8 cellular contexts compared by ENCODE assay signal in the genomic region with DNA sequence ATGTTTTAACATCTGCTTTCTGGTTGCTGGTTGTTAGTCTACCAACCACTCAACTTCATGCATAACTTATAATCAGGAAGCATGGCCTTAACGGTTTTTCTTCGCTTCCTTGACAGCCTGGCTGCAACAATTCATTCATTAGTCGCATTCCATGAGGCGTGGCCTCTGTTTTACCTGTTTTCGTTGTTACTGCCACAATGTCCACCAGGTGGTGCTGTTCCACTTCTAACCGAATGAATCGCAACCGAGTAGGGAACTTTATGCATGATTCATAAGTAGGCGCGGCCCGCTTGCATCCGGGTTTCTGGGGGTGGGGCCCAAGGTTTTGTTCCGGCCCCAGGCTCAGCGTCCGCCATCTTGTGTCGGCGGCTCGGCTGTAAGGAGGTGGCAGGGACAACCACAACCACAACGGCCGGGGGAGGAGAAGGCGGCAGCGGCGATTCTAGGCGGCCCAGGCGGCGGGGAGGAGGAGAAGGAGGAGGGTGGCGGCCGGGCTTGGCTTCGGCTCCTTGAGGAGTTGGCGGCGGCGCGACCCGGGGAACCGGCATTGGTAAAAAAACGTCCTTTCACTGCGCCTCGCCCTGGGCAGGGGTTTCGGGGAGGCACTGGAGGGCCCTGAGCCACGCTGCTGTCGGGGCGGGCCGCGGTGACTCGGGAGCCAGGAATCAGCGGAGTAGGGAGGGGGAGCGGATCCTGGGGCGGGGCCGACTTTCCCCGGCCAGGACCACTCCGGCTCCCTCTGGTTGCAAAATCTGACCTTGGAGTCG. TPM values are rescaled to one million over a fixed set of nuclear protein-coding genes. Genes with fewer than 3 reads are reported as not detected.
A peak's percentile ranks its signal among the peaks of the same experiment; 100 is the strongest.
DNase-seq lines count a peak whose midpoint lies in the region; ATAC-seq and TF ChIP-seq lines count a peak whose summit lies in the region.

Gene UBA1, plus strand, starts transcription at position 355 of the 767 bp plus-strand sequence. CDS start 4,974 bp downstream, outside the sequence.

- H3K27ac Mint-ChIP-seq in WTC11 = peak within 1 kb of the TSS; percentile 90
- H3K27ac Mint-ChIP-seq in immature natural killer cell = peak within 1 kb of the TSS; percentile 92 to 99 (median 96)

- TF ChIP-seq CTCF in WTC11 (IDR thresholded peaks at IDR 0.05) (peak; percentile 57), cardiac fibroblast (IDR thresholded peaks at IDR 0.05; ENCODE audit: low read depth, low read length) (peak; percentile 54), spleen (IDR thresholded peaks at IDR 0.05 in 8 of 11, conservative IDR thresholded peaks at IDR 0.05 in 3 of 11) (peak; percentile 85 to 99 (median 91))

- H3K36me3 Mint-ChIP-seq in WTC11 = peaks cover 12% of the 10 kb centered on the region
- peaks cover 0 to 8% (median 0%) of the 10 kb centered on the region in 3 donors for H3K36me3 Mint-ChIP-seq in immature natural killer cell

- peak within 1 kb of the TSS; percentile 92 for H3K4me3 Mint-ChIP-seq in WTC11
- H3K4me3 Mint-ChIP-seq in immature natural killer cell = peak within 1 kb of the TSS; percentile 92 to 99 (median 95)

- DNase-seq in AG08395 (ENCODE audit: low spot score) = peak; percentile 97
- DNase-seq in NCI-H226 = peak; percentile 72
- DNase-seq in WTC11 (ENCODE audit: low spot score) = peak; percentile 93
- peak; percentile 95 for DNase-seq in cardiac fibroblast (ENCODE audit: low read depth in 2 of 2)
- DNase-seq in immature natural killer cell = peak; percentile 97 to 98 (median 97)
- DNase-seq in spleen = peak; percentile 99

- ATAC-seq in GM18907 (IDR thresholded peaks at IDR 0.05; ENCODE audit: unreplicated experiment) (peak; percentile 83), HG03196 (IDR thresholded peaks at IDR 0.05; ENCODE audit: unreplicated experiment) (peak; percentile 49), WTC11 (peak; percentile 49)

- no peaks in the 10 kb centered on the region for H3K9me3 ChIP-seq in spleen

- peaks cover 0 to 21% (median 9%) of the 10 kb centered on the region in 6 donors for H3K36me3 ChIP-seq in spleen

- peaks cover 29 to 79% (median 63%) of the 10 kb centered on the region in 6 donors for H3K4me1 ChIP-seq in spleen

- H3K4me3 ChIP-seq in cardiac fibroblast (replicated peaks in 1 of 2; ENCODE audit: low read depth in 2 of 2, low read length in 2 of 2) = peak within 1 kb of the TSS; percentile 76 to 82
- peak within 1 kb of the TSS; percentile 49 to 94 (median 64) for H3K4me3 ChIP-seq in spleen

- CTCF ChIA-PET in WTC11 (lab: Charles Lee) = interaction anchor here (0.9 to 1.4 kb wide), 3 partner anchors 191 to 330 kb away, joined by 3 to 4 read pairs (median 4); no protein-coding TSS in a partner anchor

- intact Hi-C loops in spleen (cut with DNase I; ENCODE audit: low total_unique reads) = loop anchor here (5.0 to 10.0 kb wide), 2 partner anchors 189 to 331 kb away; no protein-coding TSS in a partner anchor

- H3K9me3 Mint-ChIP-seq in WTC11 = no peaks in the 10 kb centered on the region
- no peaks in the 10 kb centered on the region for H3K9me3 Mint-ChIP-seq in immature natural killer cell

- peaks cover 0 to 13% (median 0%) of the 10 kb centered on the region in 7 donors for H3K27me3 ChIP-seq in spleen (replicated peaks in 1 of 7)

- 0 to 1% (median 0%) methylated on average over 13 to 52 of the region's 52 CpGs for WGBS in spleen, 5 donors

- H3K27ac ChIP-seq in spleen = peak within 1 kb of the TSS; percentile 90 to 98 (median 95)

- H3K4me1 Mint-ChIP-seq in WTC11 (peaks cover 55% of the 10 kb centered on the region), immature natural killer cell (peaks cover 68 to 78% of the 10 kb centered on the region in 2 donors)

- POLR2A ChIA-PET in WTC11 (lab: Charles Lee) = no interaction called here

- peak in 1 of 3 donors; percentile 74 for TF ChIP-seq POLR2A in spleen (IDR thresholded peaks at IDR 0.05)

- H3K27me3 Mint-ChIP-seq in WTC11 (ENCODE audit: low read depth) (no peaks in the 10 kb centered on the region), immature natural killer cell (ENCODE audit: low read depth in 3 of 3) (peaks cover 3 to 16% (median 7%) of the 10 kb centered on the region in 3 donors)

TF ChIP-seq in WTC11, 78 proteins besides CTCF, POLR2A, EP300 and RAD21 (continues in another document):
- TF ChIP-seq ARID4B (CRISPR knock-in tag; IDR thresholded peaks at IDR 0.05; ENCODE audit: borderline replicate concordance) (0 out of 2 replicates have a peak, but pooled peaks have one; percentile 50), HMGA2 (CRISPR knock-in tag; IDR thresholded peaks at IDR 0.05) (no peak), E2F4 (CRISPR knock-in tag; IDR thresholded peaks at IDR 0.05; ENCODE audit: borderline replicate concordance, low read depth) (no peak), EMX1 (CRISPR knock-in tag; IDR thresholded peaks at IDR 0.05) (no peak), ZNF671 (CRISPR knock-in tag; IDR thresholded peaks at IDR 0.05) (no peak), GRHL2 (CRISPR knock-in tag; IDR thresholded peaks at IDR 0.05; ENCODE audit: insufficient replicate concordance, severe bottlenecking) (no peak), NR2C2 (CRISPR knock-in tag; IDR thresholded peaks at IDR 0.05) (no peak), FOXP4 (CRISPR knock-in tag; IDR thresholded peaks at IDR 0.05) (no peak), E2F5 (CRISPR knock-in tag; IDR thresholded peaks at IDR 0.05) (0 out of 2 replicates have a peak, but pooled peaks have one; percentile 21), ZNF423 (CRISPR knock-in tag; IDR thresholded peaks at IDR 0.05) (no peak)
- TF ChIP-seq, protein P1, sequence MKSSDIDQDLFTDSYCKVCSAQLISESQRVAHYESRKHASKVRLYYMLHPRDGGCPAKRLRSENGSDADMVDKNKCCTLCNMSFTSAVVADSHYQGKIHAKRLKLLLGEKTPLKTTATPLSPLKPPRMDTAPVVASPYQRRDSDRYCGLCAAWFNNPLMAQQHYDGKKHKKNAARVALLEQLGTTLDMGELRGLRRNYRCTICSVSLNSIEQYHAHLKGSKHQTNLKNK (CRISPR knock-in tag; IDR thresholded peaks at IDR 0.05) = no peak

RNA-seq across cellular contexts. Expression of gene UBA1, which starts in this region (rescaled TPM):
- total RNA-seq in WTC11 (2021) = 379 to 392 TPM (median 383 TPM) in 3 replicates
- polyA plus RNA-seq in immature natural killer cell = 100 to 1,000 TPM; 146 to 205 (median 167) TPM
- total RNA-seq in spleen = 100 to 1,000 TPM; 172 to 207 (median 194) TPM
- polyA plus RNA-seq in spleen = 10 to 100 TPM; 57.7 to 92.8 (median 88.9) TPM

Comparison
In these comparisons a context has a peak if more than half of its experiments do, and no peak if none do; other contexts are left out.
1. Peak in every context shown above with its lines: DNase-seq, ATAC-seq, H3K4me3 ChIP-seq and H3K27ac ChIP-seq.